In the genomic region with DNA sequence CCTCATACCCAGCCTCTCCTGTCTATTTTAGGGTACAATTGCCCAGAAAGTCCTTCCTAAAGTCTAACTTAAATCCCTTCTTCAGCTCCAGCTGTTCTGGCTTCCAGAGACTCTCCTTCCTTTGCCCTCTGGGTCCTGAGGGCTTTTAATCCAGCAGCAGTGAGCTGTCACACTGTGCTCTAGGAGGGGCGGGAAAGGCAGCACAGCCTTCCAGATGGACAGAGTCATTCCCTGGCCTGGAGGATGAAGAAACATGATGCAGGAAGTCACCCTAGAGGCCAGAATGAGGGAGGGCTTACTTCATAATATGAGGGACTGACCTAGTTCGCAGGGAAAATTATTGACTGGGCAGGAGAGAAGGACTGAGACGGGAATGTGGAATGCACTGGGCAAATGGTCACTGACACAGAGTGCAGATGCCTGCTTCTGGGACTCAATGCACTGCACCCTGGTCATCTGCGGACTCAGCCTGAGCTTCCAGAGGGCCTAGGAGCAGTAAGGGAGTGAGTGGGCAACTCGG, we compare ENCODE assay signal across 8 cellular contexts. TPM values are rescaled to one million over a fixed set of nuclear protein-coding genes. Genes with fewer than 3 reads are reported as not detected.
A peak's percentile ranks its signal among the peaks of the same experiment; 100 is the strongest.
DNase-seq lines count a peak whose midpoint lies in the region; ATAC-seq and TF ChIP-seq lines count a peak whose summit lies in the region.

No MANE protein-coding gene starts in this region.

- no peak for DNase-seq in CD4-positive, CD25-positive, alpha-beta regulatory T cell
- DNase-seq in neural crest cell (ENCODE audit: low read depth, low spot score), result no peak
- no peak for DNase-seq in RPMI8226
- no peak for DNase-seq in NCI-H146 (lab: John Stamatoyannopoulos, UW)
- DNase-seq in NCI-H345 (lab: John Stamatoyannopoulos, UW), result no peak

- peak overlapping the region; percentile 92 to 94 (median 94) for H3K4me3 Mint-ChIP-seq in CD4-positive, CD25-positive, alpha-beta regulatory T cell
- H3K4me3 Mint-ChIP-seq in neural crest cell, result peak overlapping the region; percentile 67

- peaks cover 62% of the 10 kb centered on the region for H3K4me1 ChIP-seq in CD4-positive, CD25-positive, alpha-beta regulatory T cell (ENCODE audit: control insufficient read depth, insufficient read depth, low read length, poor library complexity, severe bottlenecking)

- H3K9me3 Mint-ChIP-seq in CD4-positive, CD25-positive, alpha-beta regulatory T cell, result no peaks in the 10 kb centered on the region
- H3K9me3 Mint-ChIP-seq in neural crest cell, result no peaks in the 10 kb centered on the region

- peaks cover 24% of the 10 kb centered on the region for H3K36me3 Mint-ChIP-seq in CD4-positive, CD25-positive, alpha-beta regulatory T cell
- no peaks in the 10 kb centered on the region for H3K36me3 Mint-ChIP-seq in neural crest cell (ENCODE audit: low read depth)

- H3K27ac ChIP-seq in CD4-positive, CD25-positive, alpha-beta regulatory T cell (ENCODE audit: insufficient read depth, low read length, poor library complexity, severe bottlenecking), result peak overlapping the region; percentile 99

- ATAC-seq in CD4-positive, CD25-positive, alpha-beta regulatory T cell (ENCODE audit: low read depth in 2 of 2), result no peak
- ATAC-seq in esophagus mucosa (peak; percentile 20), GM21529 (IDR thresholded peaks at IDR 0.05; ENCODE audit: unreplicated experiment) (no peak)

- peaks cover 8% of the 10 kb centered on the region for H3K27me3 Mint-ChIP-seq in CD4-positive, CD25-positive, alpha-beta regulatory T cell
- peaks cover 44% of the 10 kb centered on the region for H3K27me3 Mint-ChIP-seq in neural crest cell (ENCODE audit: low read depth)

- H3K4me1 Mint-ChIP-seq in CD4-positive, CD25-positive, alpha-beta regulatory T cell, result peaks cover 16 to 70% (median 35%) of the 10 kb centered on the region in 4 donors
- peaks cover 17% of the 10 kb centered on the region for H3K4me1 Mint-ChIP-seq in neural crest cell

- H3K27me3 ChIP-seq in CD4-positive, CD25-positive, alpha-beta regulatory T cell (ENCODE audit: control insufficient read depth, insufficient read depth, low read length), result no peaks in the 10 kb centered on the region

- TF ChIP-seq CTCF in neural crest cell (conservative IDR thresholded peaks at IDR 0.05), result no peak

- peaks cover 20% of the 10 kb centered on the region for H3K36me3 ChIP-seq in CD4-positive, CD25-positive, alpha-beta regulatory T cell (ENCODE audit: control insufficient read depth, insufficient read depth, low read length)

- peak overlapping the region; percentile 100 for H3K27ac Mint-ChIP-seq in CD4-positive, CD25-positive, alpha-beta regulatory T cell
- no peak overlapping the region for H3K27ac Mint-ChIP-seq in neural crest cell (ENCODE audit: unreplicated experiment)

- H3K4me3 ChIP-seq in CD4-positive, CD25-positive, alpha-beta regulatory T cell (ENCODE audit: low read depth, low read length), result peak overlapping the region; percentile 85

- H3K9me3 ChIP-seq in CD4-positive, CD25-positive, alpha-beta regulatory T cell (ENCODE audit: control insufficient read depth in 2 of 2, low read length in 2 of 2), result no peaks in the 10 kb centered on the region

TF ChIP-seq in PFSK-1, 5 proteins besides CTCF, POLR2A, EP300 and RAD21:
- TF ChIP-seq SIN3A (IDR thresholded peaks at IDR 0.05; ENCODE audit: borderline replicate concordance, insufficient read depth, low read length) (0 out of 2 replicates have a peak, but pooled peaks have one; percentile 34), POLR2AphosphoS5 (IDR thresholded peaks at IDR 0.05; ENCODE audit: low read depth, low read length) (no peak)

RNA-seq across cellular contexts. Expression of a gene that starts 1.3 kb away (rescaled TPM):
- total RNA-seq in CD4-positive, CD25-positive, alpha-beta regulatory T cell, result 158 TPM
- polyA plus RNA-seq in CD4-positive, CD25-positive, alpha-beta regulatory T cell, result 10 to 100 TPM; 27.3 to 36.4 (median 31.2) TPM
- polyA plus RNA-seq in PFSK-1 (2012; ENCODE audit: insufficient read length, low read depth), result 2.3 TPM
- total RNA-seq in esophagus mucosa, result 1.4 TPM
- 1.0 and 1.1 TPM in 2 replicates for total RNA-seq in neural crest cell

RNA-seq across cellular contexts. Expression of a gene that starts 43.5 kb away (rescaled TPM):
- total RNA-seq in CD4-positive, CD25-positive, alpha-beta regulatory T cell, result 0.07 TPM
- not detected for polyA plus RNA-seq in CD4-positive, CD25-positive, alpha-beta regulatory T cell
- 0.24 TPM for polyA plus RNA-seq in PFSK-1 (2012; ENCODE audit: insufficient read length, low read depth)
- total RNA-seq in esophagus mucosa (not detected), neural crest cell (0.07 TPM in 1 of 2 replicates, not detected in the other)

RNA-seq across cellular contexts. Expression of a gene that starts 45.3 kb away (rescaled TPM):
- total RNA-seq in CD4-positive, CD25-positive, alpha-beta regulatory T cell, result 0.91 TPM
- polyA plus RNA-seq in CD4-positive, CD25-positive, alpha-beta regulatory T cell, result under 1 TPM in 3 of 4 donors, not detected in 1; 0.06 to 0.44 (median 0.10) TPM
- polyA plus RNA-seq in PFSK-1 (2012; ENCODE audit: insufficient read length, low read depth), result 2.3 TPM
- 0.16 TPM for total RNA-seq in esophagus mucosa
- 0.21 and 0.27 TPM in 2 replicates for total RNA-seq in neural crest cell

RNA-seq across cellular contexts. Expression of a gene that starts 48.0 kb away (rescaled TPM):
- 67.8 TPM for total RNA-seq in CD4-positive, CD25-positive, alpha-beta regulatory T cell
- polyA plus RNA-seq in CD4-positive, CD25-positive, alpha-beta regulatory T cell, result 10 to 100 TPM; 35.5 to 43.3 (median 36.4) TPM
- polyA plus RNA-seq in PFSK-1 (2012; ENCODE audit: insufficient read length, low read depth), result 57.3 TPM
- total RNA-seq in esophagus mucosa (61.1 TPM), neural crest cell (99.8 and 102 TPM in 2 replicates)

Comparison
In these comparisons a context has a peak if more than half of its experiments do, and no peak if none do; other contexts are left out.
1. RNA of a gene that starts 1.3 kb away (total RNA-seq): 158 TPM in CD4-positive, CD25-positive, alpha-beta regulatory T cell (single experiment); 1.4 TPM in esophagus mucosa (single experiment) and 1.0 to 1.1 TPM in neural crest cell; every median in the first group is over 10 times any median in the second.